Comparison of ENCODE assay signal across 17 cellular contexts in the genomic region with DNA sequence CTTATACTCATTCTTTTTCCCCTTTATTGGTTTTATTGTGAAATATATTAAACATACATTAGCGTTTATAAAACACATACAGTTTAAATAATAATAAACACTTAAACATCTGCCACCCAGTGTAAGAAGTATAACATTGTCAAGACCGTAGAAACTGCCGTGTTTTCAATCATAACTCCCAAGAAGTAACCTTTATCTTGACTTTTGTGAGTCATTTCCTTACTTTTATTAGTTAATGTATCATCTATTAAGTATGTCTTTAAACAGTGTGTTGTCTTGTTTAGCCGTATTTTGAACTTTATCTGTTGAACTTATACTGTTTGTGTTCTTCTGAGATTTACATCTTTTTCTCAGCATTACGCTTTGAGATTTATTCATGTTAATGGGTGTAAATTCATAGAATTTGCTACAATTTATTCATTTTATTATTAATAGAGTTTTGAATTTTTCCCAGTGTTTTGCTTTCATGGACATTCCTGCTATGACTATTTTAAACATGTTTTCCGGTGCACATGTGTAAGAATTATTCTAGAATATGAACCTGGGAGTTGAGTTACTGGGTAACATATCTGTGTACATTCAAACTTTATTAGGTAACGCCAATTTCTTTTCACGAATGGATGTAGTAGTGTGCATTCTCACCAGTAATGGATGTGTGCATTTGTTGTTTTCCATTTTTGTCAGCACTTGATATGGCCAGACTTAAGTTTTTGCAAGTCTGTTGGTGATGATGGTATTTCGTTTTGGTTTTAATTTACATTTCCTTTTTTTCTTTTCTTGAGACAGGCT.
DNase-seq lines count a peak whose midpoint lies in the region; ATAC-seq, FAIRE-seq and TF ChIP-seq lines count a peak whose summit lies in the region.
"Had no signal": no experiment of that assay in that cellular context is flagged by ENCODE, and none has a peak within 500 bp of the region (broad histone marks: within the 10 kb centered on the region; RNA-seq: fewer than 3 reads in every experiment).

No MANE protein-coding gene starts in this region.

- H4K20me1 ChIP-seq in PC-3 (ENCODE audit: low read length): no peaks in the 10 kb centered on the region
- H4K20me1 ChIP-seq in endothelial cell of umbilical vein (replicated peaks; ENCODE audit: control insufficient read depth, extremely low read depth, insufficient read depth, low read length): no peaks in the 10 kb centered on the region

- H3K9me3 ChIP-seq in PC-3 (ENCODE audit: low read length): no peaks in the 10 kb centered on the region
- H3K9me3 ChIP-seq in endothelial cell of umbilical vein (replicated peaks; ENCODE audit: control insufficient read depth, insufficient read depth, low read length): no peaks in the 10 kb centered on the region
- H3K9me3 ChIP-seq: prostate gland, tibial artery had no signal

- no peak for TF ChIP-seq POLR2A in endothelial cell of umbilical vein (IDR thresholded peaks at IDR 0.05; ENCODE audit: low read depth, low read length)

- peak overlapping the region; percentile 59 for H3K4me3 ChIP-seq in PC-3 (ENCODE audit: low read length)
- H3K4me3 ChIP-seq in endothelial cell of umbilical vein (replicated peaks in 1 of 3; ENCODE audit: insufficient read depth in 1 of 3, low read depth in 1 of 3, low read length in 3 of 3): no peak overlapping the region
- H3K4me3 ChIP-seq: prostate gland, tibial artery had no signal

- H3K9ac ChIP-seq in PC-3 (ENCODE audit: low read length) (peak overlapping the region; percentile 55), endothelial cell of umbilical vein (replicated peaks; ENCODE audit: extremely low read depth, insufficient read depth, low read length) (peak overlapping the region; percentile 20)

- CTCF ChIA-PET in PC-3 (lab: Charles Lee) (no interaction called here), endothelial cell of umbilical vein (lab: Charles Lee) (no interaction called here)

- peak overlapping the region; percentile 32; the same call in 1 of the 2 replicates for H2AFZ ChIP-seq in PC-3 (ENCODE audit: low read length)
- no peak overlapping the region for H2AFZ ChIP-seq in endothelial cell of umbilical vein (ENCODE audit: low read depth, low read length)

- intact Hi-C loops in PC-3 (cut with micrococcal nuclease) (loop anchor here (5.0 to 10.0 kb wide), 5 partner anchors 71 to 349 kb away; partner anchors contain the start of gene E2F3), endothelial cell of umbilical vein (cut with micrococcal nuclease) (loop anchor here (5.0 kb wide), 1 partner anchor 934 kb away; no protein-coding TSS in a partner anchor)

- H3K27me3 Mint-ChIP-seq in natural killer cell treated with Interleukin-12 subunit alpha and Interleukin-12 subunit beta and Interleukin-15 and Interleukin-18, amount 100 ng/mL, for 72 hours: no peaks in the 10 kb centered on the region
- H3K27me3 Mint-ChIP-seq: activated naive CD8-positive, alpha-beta T cell had no signal

- no peaks in the 10 kb centered on the region for H3K27me3 ChIP-seq in PC-3 (ENCODE audit: low read length)
- no peaks in the 10 kb centered on the region for H3K27me3 ChIP-seq in endothelial cell of umbilical vein (ENCODE audit: control insufficient read depth in 2 of 2, insufficient read depth in 2 of 2, low read length in 2 of 2)
- H3K27me3 ChIP-seq: tibial artery had no signal

- dilution Hi-C loops in endothelial cell of umbilical vein (cut with MboI; ENCODE audit: extremely low pct_ligation_motif_present, low sequenced_read_pairs): no loop called here

- H3K9me3 Mint-ChIP-seq in natural killer cell treated with Interleukin-12 subunit alpha and Interleukin-12 subunit beta and Interleukin-15 and Interleukin-18, amount 100 ng/mL, for 72 hours: peaks cover 3% of the 10 kb centered on the region

- in situ Hi-C loops in Caki2 (cut with HindIII; ENCODE audit: low pct_unique_long_range_greater_than_20kb, low sequenced_read_pairs): no loop called here

- H3K4me1 Mint-ChIP-seq in natural killer cell treated with Interleukin-12 subunit alpha and Interleukin-12 subunit beta and Interleukin-15 and Interleukin-18, amount 100 ng/mL, for 72 hours (ENCODE audit: low read depth in 2 of 2): peaks cover 18 to 29% of the 10 kb centered on the region in 2 donors

- H3K79me2 ChIP-seq in PC-3 (ENCODE audit: low read length): peaks cover 34% of the 10 kb centered on the region
- H3K79me2 ChIP-seq in endothelial cell of umbilical vein (ENCODE audit: control insufficient read depth, insufficient read depth, low read length): no peaks in the 10 kb centered on the region

- H3K27ac ChIP-seq in PC-3 (ENCODE audit: low read length) (peak overlapping the region; percentile 91), endothelial cell of umbilical vein (ENCODE audit: insufficient read depth, low read depth, low read length) (peak overlapping the region; percentile 70)
- H3K27ac ChIP-seq: prostate gland, tibial artery had no signal

- no peaks in the 10 kb centered on the region for H3K9me2 ChIP-seq in PC-3 (replicated peaks; ENCODE audit: low read length)

- H3K36me3 Mint-ChIP-seq in natural killer cell treated with Interleukin-12 subunit alpha and Interleukin-12 subunit beta and Interleukin-15 and Interleukin-18, amount 100 ng/mL, for 72 hours: peaks cover 17% of the 10 kb centered on the region

- no peaks in the 10 kb centered on the region for H3K9me1 ChIP-seq in endothelial cell of umbilical vein (replicated peaks; ENCODE audit: control insufficient read depth, extremely low read depth, insufficient read depth, low read length)

- BruUV-seq in PC-3 (replicated peaks; lab: Mats Ljungman, UMichigan) (no TSS peak), endothelial cell of umbilical vein (replicated peaks; lab: Mats Ljungman, UMichigan) (TSS peak; percentile 13)

- POLR2A ChIA-PET in PC-3 (lab: Charles Lee; ENCODE audit: unreplicated experiment) (no interaction called here), endothelial cell of umbilical vein (lab: Charles Lee) (no interaction called here)

- H3K36me3 ChIP-seq in PC-3 (ENCODE audit: low read depth, low read length) (no peaks in the 10 kb centered on the region), endothelial cell of umbilical vein (ENCODE audit: control insufficient read depth in 2 of 2, extremely low read depth in 1 of 2, insufficient read depth in 2 of 2, low read length in 2 of 2) (no peaks in the 10 kb centered on the region)
- H3K36me3 ChIP-seq: prostate gland had no signal

- peak; percentile 74 for DNase-seq in Caki2 (ENCODE audit: low read depth)
- peak; percentile 86 for DNase-seq in PC-3
- peak; percentile 69 for DNase-seq in endothelial cell of umbilical vein (ENCODE audit: low read depth, low spot score)
- DNase-seq in kidney tubule cell (ENCODE audit: low spot score): peak; percentile 83
- DNase-seq in NCI-H2171 (lab: John Stamatoyannopoulos, UW): no peak
- DNase-seq in natural killer cell treated with Interleukin-12 subunit alpha and Interleukin-12 subunit beta and Interleukin-15 and Interleukin-18, amount 100 ng/mL, for 72 hours (ENCODE audit: low spot score): no peak
- DNase-seq: activated CD4-positive, CD25-positive, alpha-beta regulatory T cell; activated CD8-positive, alpha-beta memory T cell treated with anti-CD3 and anti-CD28 coated beads, Interleukin-2, amount 50 U/mL, for 48 hours; AML-193; NCI-H1417; NCI-H345; stimulated activated CD8-positive, alpha-beta memory T cell treated with anti-CD3 and anti-CD28 coated beads, Interleukin-4, amount 100 ng/mL, for 48 hours; tibial artery had no signal

- peak; percentile 86 for FAIRE-seq in endothelial cell of umbilical vein (lab: Jason Lieb, UNC)

- TF ChIP-seq CTCF in PC-3 (conservative IDR thresholded peaks at IDR 0.05; ENCODE audit: low read depth, low read length) (no peak; the same call in 1 of the 2 replicates), endothelial cell of umbilical vein (IDR thresholded peaks at IDR 0.05; ENCODE audit: extremely low read depth in 1 of 2, insufficient read depth in 1 of 2, low read depth in 1 of 2, low read length in 2 of 2) (no peak)

- H3K4me2 ChIP-seq in PC-3 (ENCODE audit: low read length): peak overlapping the region; percentile 81
- H3K4me2 ChIP-seq in endothelial cell of umbilical vein (ENCODE audit: insufficient read depth, low read length): peak overlapping the region; percentile 52

- ATAC-seq in PC-3 (peak; percentile 90), HG02588 (IDR thresholded peaks at IDR 0.05; ENCODE audit: unreplicated experiment) (no peak)
- ATAC-seq in natural killer cell treated with Interleukin-12 subunit alpha and Interleukin-12 subunit beta and Interleukin-15 and Interleukin-18, amount 100 ng/mL, for 72 hours: no peak
- ATAC-seq in activated CD4-positive, CD25-positive, alpha-beta regulatory T cell treated with anti-CD3 and anti-CD28 coated beads, Interleukin-2, amount 50 U/mL, for 24 hours: no peak

- H3K27ac Mint-ChIP-seq in natural killer cell treated with Interleukin-12 subunit alpha and Interleukin-12 subunit beta and Interleukin-15 and Interleukin-18, amount 100 ng/mL, for 72 hours: no peak overlapping the region
- H3K27ac Mint-ChIP-seq: activated naive CD8-positive, alpha-beta T cell had no signal

- H3K4me1 ChIP-seq in PC-3 (ENCODE audit: insufficient read depth, low read length) (peaks cover 31% of the 10 kb centered on the region), endothelial cell of umbilical vein (ENCODE audit: control insufficient read depth, extremely low read depth, insufficient read depth, low read length) (peaks cover 20% of the 10 kb centered on the region)
- H3K4me1 ChIP-seq: prostate gland, tibial artery had no signal

- no peak overlapping the region for H3K4me3 Mint-ChIP-seq in natural killer cell treated with Interleukin-12 subunit alpha and Interleukin-12 subunit beta and Interleukin-15 and Interleukin-18, amount 100 ng/mL, for 72 hours
- H3K4me3 Mint-ChIP-seq: activated naive CD8-positive, alpha-beta T cell had no signal

- H3F3A ChIP-seq in PC-3 (ENCODE audit: low read length, unreplicated experiment): peaks cover 5% of the 10 kb centered on the region

TF ChIP-seq in endothelial cell of umbilical vein, 7 proteins besides CTCF, POLR2A, EP300 and RAD21:
- TF ChIP-seq JUN (IDR thresholded peaks at IDR 0.05; ENCODE audit: borderline replicate concordance, insufficient read depth, insufficient read length, low read depth) (peak; percentile 85), EZH2 (IDR thresholded peaks at IDR 0.05; ENCODE audit: borderline replicate concordance, low read depth, low read length, severe bottlenecking) (no peak), MYC (IDR thresholded peaks at IDR 0.05; ENCODE audit: low read depth, low read length) (no peak), POLR2AphosphoS5 (IDR thresholded peaks at IDR 0.05; ENCODE audit: insufficient read depth, low read depth, low read length) (no peak), FOS (IDR thresholded peaks at IDR 0.05; ENCODE audit: borderline replicate concordance, insufficient read depth, low read length) (peak; percentile 64), GATA2 (IDR thresholded peaks at IDR 0.05; ENCODE audit: insufficient read depth, insufficient read length, low read depth, low read length) (no peak)
- TF ChIP-seq, protein P1, sequence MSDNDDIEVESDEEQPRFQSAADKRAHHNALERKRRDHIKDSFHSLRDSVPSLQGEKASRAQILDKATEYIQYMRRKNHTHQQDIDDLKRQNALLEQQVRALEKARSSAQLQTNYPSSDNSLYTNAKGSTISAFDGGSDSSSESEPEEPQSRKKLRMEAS (IDR thresholded peaks at IDR 0.05; ENCODE audit: insufficient read depth, insufficient read length): no peak

Comparison
In these comparisons a context has a peak if more than half of its experiments do, and no peak if none do; other contexts are left out.
1. DNase-seq: peak in Caki2 (single experiment), PC-3 (single experiment), endothelial cell of umbilical vein (single experiment) and kidney tubule cell (single experiment); none in NCI-H2171 (single experiment) and natural killer cell treated with Interleukin-12 subunit alpha and Interleukin-12 subunit beta and Interleukin-15 and Interleukin-18, amount 100 ng/mL, for 72 hours (single experiment).